Comparison of ENCODE assay signal across 26 cellular contexts in the genomic region with DNA sequence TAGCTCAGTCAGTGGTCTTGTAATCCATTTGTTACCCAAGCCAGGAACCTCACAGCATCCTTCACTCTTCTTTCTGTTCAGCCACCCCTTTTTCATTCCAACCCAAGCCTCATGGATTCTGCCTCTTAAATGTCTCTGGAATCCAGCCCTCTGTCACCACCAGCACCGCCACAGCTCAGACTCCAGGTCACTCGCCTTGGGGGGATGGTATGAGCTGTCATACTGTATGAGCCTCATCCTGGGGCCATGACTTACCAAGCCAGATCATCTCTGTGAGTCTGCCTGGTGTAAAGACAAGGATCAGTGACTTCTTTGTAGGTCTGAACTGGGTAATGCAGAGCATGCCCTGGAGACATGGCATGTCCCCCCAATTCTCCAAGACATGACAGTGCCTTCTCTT.
A peak's percentile ranks its signal among the peaks of the same experiment; 100 is the strongest.
DNase-seq lines count a peak whose midpoint lies in the region; ATAC-seq and TF ChIP-seq lines count a peak whose summit lies in the region.
"Had no signal": no experiment of that assay in that cellular context is flagged by ENCODE, and none has a peak within 500 bp of the region (broad histone marks: within the 10 kb centered on the region; RNA-seq: fewer than 3 reads in every experiment).

No MANE protein-coding gene starts in this region.

- TF ChIP-seq CTCF in endodermal cell (conservative IDR thresholded peaks at IDR 0.05), result no peak
- no peak for TF ChIP-seq CTCF in osteocyte (IDR thresholded peaks at IDR 0.05)

- peak overlapping the region; percentile 9 for H3K27ac Mint-ChIP-seq in endodermal cell
- peak overlapping the region; percentile 72 for H3K27ac Mint-ChIP-seq in osteocyte (ENCODE audit: unreplicated experiment)
- no peak overlapping the region for H3K27ac Mint-ChIP-seq in activated T-helper 17 cell treated with anti-CD3 and anti-CD28 coated beads, Interleukin-2, amount 50 U/mL, for 72 hours
- H3K27ac Mint-ChIP-seq: activated CD4-positive, alpha-beta T cell treated with anti-CD3 and anti-CD28 coated beads, Interleukin-2, amount 10 ng/mL, durations not matched to agents 24 days and 14 days; stimulated activated memory B cell treated with anti-CD40 and anti-IgM and Interleukin-4, amounts not matched to agents 10 μg/mL and 1 μg/mL and 100 μg/mL, for 72 hours had no signal

- WGBS in endodermal cell (ENCODE audit: insufficient coverage in 1 of 2, insufficient read length in 1 of 2), 2 experiments, result 100% methylated on average over 2 of the region's 2 CpGs; no CpG with 5 or more reads in 1 of the 2 experiments
- WGBS in thymus, result 95% methylated on average over 2 of the region's 2 CpGs

- no peaks in the 10 kb centered on the region for H3K9me3 ChIP-seq in endodermal cell (ENCODE audit: control insufficient read depth, low read length)
- no peaks in the 10 kb centered on the region for H3K9me3 ChIP-seq in thymus (ENCODE audit: control insufficient read depth)
- H3K9me3 ChIP-seq: adrenal gland, colonic mucosa, suprapubic skin had no signal

- H3K36me3 Mint-ChIP-seq in endodermal cell (ENCODE audit: low read depth) (peaks cover 59% of the 10 kb centered on the region), osteocyte (ENCODE audit: unreplicated experiment) (peaks cover 68% of the 10 kb centered on the region)
- H3K36me3 Mint-ChIP-seq in activated T-helper 17 cell treated with anti-CD3 and anti-CD28 coated beads, Interleukin-2, amount 50 U/mL, for 72 hours (ENCODE audit: low read depth), result peaks cover 60% of the 10 kb centered on the region

- DNase-seq in ELF-1 (ENCODE audit: low read depth, low spot score) (peak; percentile 17), endodermal cell (no peak), osteocyte (ENCODE audit: extremely low spot score, unreplicated experiment) (no peak), NCI-H2227 (lab: John Stamatoyannopoulos, UW; ENCODE audit: unreplicated experiment) (no peak), caudate nucleus (lab: John Stamatoyannopoulos, UW) (no peak)
- DNase-seq in activated CD8-positive, alpha-beta memory T cell treated with anti-CD3 and anti-CD28 coated beads for 24 hours, result no peak
- DNase-seq: activated CD4-positive, alpha-beta T cell treated with anti-CD3 and anti-CD28 coated beads, Interleukin-2, amount 10 ng/mL, durations not matched to agents 24 days and 14 days; activated T-cell treated with anti-CD3 and anti-CD28 coated beads, Interleukin-2, amount 50 U/mL, for 4 hours; adrenal gland; colonic mucosa; DMS53; effector memory CD4-positive, alpha-beta T cell; foreskin melanocyte; GOT3; Kasumi-1; mesendoderm; NCI-H510A treated with DMSO at 0.1 percent for 48 hours; PC-3; SHP77; stimulated activated CD4-positive, alpha-beta T cell treated with anti-CD3 and anti-CD28 coated beads, Interleukin-12 subunit alpha, Interleukin-12 subunit beta, amount 100 ng/mL, for 4 hours; stimulated activated CD4-positive, alpha-beta T cell treated with anti-CD3 and anti-CD28 coated beads, Interleukin-4, amount 100 ng/mL, for 4 hours had no signal

- H3K9ac ChIP-seq in endodermal cell (ENCODE audit: extremely low read depth, low read length, poor library complexity, severe bottlenecking), result no peak overlapping the region

- no peak overlapping the region for H3K4me3 Mint-ChIP-seq in endodermal cell
- no peak overlapping the region for H3K4me3 Mint-ChIP-seq in osteocyte (ENCODE audit: unreplicated experiment)
- H3K4me3 Mint-ChIP-seq in activated T-helper 17 cell treated with anti-CD3 and anti-CD28 coated beads, Interleukin-2, amount 50 U/mL, for 72 hours, result no peak overlapping the region
- H3K4me3 Mint-ChIP-seq: activated CD4-positive, alpha-beta T cell treated with anti-CD3 and anti-CD28 coated beads, Interleukin-2, amount 10 ng/mL, durations not matched to agents 24 days and 14 days; activated T-cell treated with anti-CD3 and anti-CD28 coated beads, Interleukin-2, amount 50 U/mL, for 4 hours; stimulated activated memory B cell treated with anti-CD40 and anti-IgM and Interleukin-4, amounts not matched to agents 10 μg/mL and 1 μg/mL and 100 μg/mL, for 72 hours had no signal

- H3K4me1 ChIP-seq in endodermal cell (ENCODE audit: control insufficient read depth, insufficient read depth, low read length) (peaks cover 7% of the 10 kb centered on the region), thymus (ENCODE audit: control insufficient read depth, insufficient read depth, low read length) (no peaks in the 10 kb centered on the region)
- H3K4me1 ChIP-seq: colonic mucosa, suprapubic skin had no signal

- ATAC-seq in activated T-helper 17 cell treated with anti-CD3 and anti-CD28 coated beads, Interleukin-2, amount 50 U/mL, for 72 hours (replicated peaks), result no peak
- ATAC-seq: activated T-cell treated with anti-CD3 and anti-CD28 coated beads, Interleukin-2, amount 50 U/mL, for 4 hours; PC-3; stimulated activated memory B cell treated with anti-CD40 and anti-IgM and Interleukin-4, amounts not matched to agents 10 μg/mL and 1 μg/mL and 100 μg/mL, for 72 hours had no signal

- H3K27me3 Mint-ChIP-seq in endodermal cell (ENCODE audit: insufficient read depth) (no peaks in the 10 kb centered on the region), osteocyte (ENCODE audit: unreplicated experiment) (no peaks in the 10 kb centered on the region)
- no peaks in the 10 kb centered on the region for H3K27me3 Mint-ChIP-seq in activated T-helper 17 cell treated with anti-CD3 and anti-CD28 coated beads, Interleukin-2, amount 50 U/mL, for 72 hours
- H3K27me3 Mint-ChIP-seq: activated CD4-positive, alpha-beta T cell treated with anti-CD3 and anti-CD28 coated beads, Interleukin-2, amount 10 ng/mL, durations not matched to agents 24 days and 14 days; stimulated activated memory B cell treated with anti-CD40 and anti-IgM and Interleukin-4, amounts not matched to agents 10 μg/mL and 1 μg/mL and 100 μg/mL, for 72 hours had no signal

- H3K36me3 ChIP-seq in endodermal cell (ENCODE audit: control insufficient read depth, insufficient read depth, low read length), result peaks cover 87% of the 10 kb centered on the region
- peaks cover 16% of the 10 kb centered on the region for H3K36me3 ChIP-seq in thymus (ENCODE audit: control insufficient read depth, insufficient read depth)
- H3K36me3 ChIP-seq: colonic mucosa had no signal

- no peak overlapping the region for H3K4me3 ChIP-seq in endodermal cell (ENCODE audit: low read length)
- no peak overlapping the region for H3K4me3 ChIP-seq in thymus (ENCODE audit: low read length)
- H3K4me3 ChIP-seq: adrenal gland, colonic mucosa, suprapubic skin had no signal

- H3K4me1 Mint-ChIP-seq in endodermal cell (peaks cover 9% of the 10 kb centered on the region), osteocyte (ENCODE audit: unreplicated experiment) (peaks cover 15% of the 10 kb centered on the region)
- H3K4me1 Mint-ChIP-seq in activated T-helper 17 cell treated with anti-CD3 and anti-CD28 coated beads, Interleukin-2, amount 50 U/mL, for 72 hours, result no peaks in the 10 kb centered on the region
- H3K4me1 Mint-ChIP-seq: activated CD4-positive, alpha-beta T cell treated with anti-CD3 and anti-CD28 coated beads, Interleukin-2, amount 10 ng/mL, durations not matched to agents 24 days and 14 days; stimulated activated memory B cell treated with anti-CD40 and anti-IgM and Interleukin-4, amounts not matched to agents 10 μg/mL and 1 μg/mL and 100 μg/mL, for 72 hours had no signal

- H3K27me3 ChIP-seq in endodermal cell (ENCODE audit: control insufficient read depth, insufficient read depth, low read length, poor library complexity, severe bottlenecking) (no peaks in the 10 kb centered on the region), thymus (ENCODE audit: control insufficient read depth, insufficient read depth) (no peaks in the 10 kb centered on the region)
- H3K27me3 ChIP-seq: adrenal gland, colonic mucosa, suprapubic skin had no signal

- no peak overlapping the region for H3K27ac ChIP-seq in endodermal cell (ENCODE audit: low read depth, low read length)
- H3K27ac ChIP-seq in thymus (ENCODE audit: low read depth), result peak overlapping the region; percentile 46
- no peak overlapping the region for H3K27ac ChIP-seq in caudate nucleus (ENCODE audit: low read depth, low read length)
- H3K27ac ChIP-seq: colonic mucosa, HL-60, suprapubic skin had no signal

- H3K9me3 Mint-ChIP-seq in endodermal cell (no peaks in the 10 kb centered on the region), osteocyte (ENCODE audit: unreplicated experiment) (no peaks in the 10 kb centered on the region)
- no peaks in the 10 kb centered on the region for H3K9me3 Mint-ChIP-seq in activated T-helper 17 cell treated with anti-CD3 and anti-CD28 coated beads, Interleukin-2, amount 50 U/mL, for 72 hours
- H3K9me3 Mint-ChIP-seq: activated CD4-positive, alpha-beta T cell treated with anti-CD3 and anti-CD28 coated beads, Interleukin-2, amount 10 ng/mL, durations not matched to agents 24 days and 14 days; activated T-cell treated with anti-CD3 and anti-CD28 coated beads, Interleukin-2, amount 50 U/mL, for 4 hours; stimulated activated memory B cell treated with anti-CD40 and anti-IgM and Interleukin-4, amounts not matched to agents 10 μg/mL and 1 μg/mL and 100 μg/mL, for 72 hours had no signal
